In the genomic region with DNA sequence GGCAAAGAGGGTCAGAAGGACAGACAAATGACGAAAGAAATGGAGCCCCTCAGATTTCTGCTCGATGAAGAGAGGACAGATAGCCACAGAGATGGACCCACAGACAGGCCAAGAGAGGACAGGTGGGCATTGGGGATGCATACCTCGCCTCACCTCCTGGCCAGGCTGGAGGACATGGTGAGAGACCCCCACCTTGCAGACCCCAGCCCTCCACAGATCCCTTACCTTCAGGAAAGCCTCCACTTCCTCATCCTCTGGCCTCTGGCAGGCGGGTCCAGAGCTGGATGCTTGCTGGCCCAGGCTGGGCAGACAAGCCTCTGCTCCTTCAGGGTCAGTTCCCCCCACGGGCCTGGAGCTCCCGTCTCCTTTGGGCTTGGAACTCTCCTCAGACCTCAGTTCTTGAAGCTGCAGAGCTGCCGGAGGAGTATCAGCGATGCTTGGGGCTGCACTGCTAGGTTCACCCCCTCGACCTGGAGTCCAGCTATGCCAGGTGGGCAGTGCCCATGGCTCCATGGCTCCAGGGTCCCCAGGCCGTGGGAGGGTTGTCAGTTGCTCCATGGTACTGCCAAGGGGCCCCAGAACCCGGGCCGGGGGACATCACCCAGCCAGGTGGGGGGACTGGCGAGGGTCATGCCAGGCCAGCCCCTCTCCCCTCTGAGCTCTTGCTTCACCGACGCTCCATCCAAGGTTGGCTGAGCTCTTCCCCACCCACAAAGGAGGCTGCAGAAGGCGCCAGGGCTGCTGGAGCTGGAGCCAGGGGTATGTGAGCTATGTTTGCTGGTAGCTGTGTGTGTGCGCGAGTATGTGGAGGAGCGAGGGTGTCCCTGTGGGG, we compare ENCODE assay signal across 8 cellular contexts. TPM values are rescaled to one million over a fixed set of nuclear protein-coding genes. Genes with fewer than 3 reads are reported as not detected.
DNase-seq lines count a peak whose midpoint lies in the region; ATAC-seq and TF ChIP-seq lines count a peak whose summit lies in the region.
"Had no signal": no experiment of that assay in that cellular context is flagged by ENCODE, and none has a peak within 500 bp of the region (broad histone marks: within the 10 kb centered on the region; RNA-seq: fewer than 3 reads in every experiment).

No MANE protein-coding gene starts in this region.

- TF ChIP-seq CTCF in KMS-11 (conservative IDR thresholded peaks at IDR 0.05; ENCODE audit: low read depth, low read length): no peak
- TF ChIP-seq CTCF in neural crest cell (conservative IDR thresholded peaks at IDR 0.05): no peak

- DNase-seq in G401 (ENCODE audit: low spot score): peak; percentile 29
- DNase-seq in activated naive CD4-positive, alpha-beta T cell treated with anti-CD3 and anti-CD28 coated beads, Interleukin-2, amount 50 U/mL, for 72 hours (ENCODE audit: low spot score in 2 of 2): peak in 1 of 2 donors; percentile 84
- DNase-seq in neural crest cell (ENCODE audit: low read depth, low spot score): no peak
- no peak for DNase-seq in mesenchymal stem cell
- DNase-seq in NCI-H1105 treated with DMSO at 0.1 percent for 48 hours (lab: John Stamatoyannopoulos, UW): no peak

- H3K9ac ChIP-seq in KMS-11 (peak overlapping the region; percentile 17; the same call in 1 of the 2 replicates), mesenchymal stem cell (ENCODE audit: low read length) (no peak overlapping the region)

- H2BK12ac ChIP-seq in mesenchymal stem cell (ENCODE audit: low read length in 2 of 2): no peak overlapping the region

- H3K9me3 ChIP-seq in mesenchymal stem cell (ENCODE audit: control insufficient read depth, low read length): no peaks in the 10 kb centered on the region

- H3K27me3 Mint-ChIP-seq in neural crest cell (ENCODE audit: low read depth): no peaks in the 10 kb centered on the region

- peaks cover 40% of the 10 kb centered on the region for H3K4me1 Mint-ChIP-seq in neural crest cell

- 80% methylated on average over 19 of the region's 19 CpGs for WGBS in mesenchymal stem cell

- H3K79me1 ChIP-seq in mesenchymal stem cell (replicated peaks; ENCODE audit: low read length, poor library complexity, severe bottlenecking): no peaks in the 10 kb centered on the region

- H3K4me2 ChIP-seq in KMS-11 (peak overlapping the region; percentile 15), mesenchymal stem cell (ENCODE audit: low read length, poor library complexity, severe bottlenecking) (no peak overlapping the region)

- H3K4me1 ChIP-seq in KMS-11 (ENCODE audit: low read depth, poor library complexity, severe bottlenecking): peaks cover 31% of the 10 kb centered on the region
- peaks cover 20% of the 10 kb centered on the region for H3K4me1 ChIP-seq in mesenchymal stem cell (ENCODE audit: control insufficient read depth, insufficient read depth, low read depth, low read length)

- H4K91ac ChIP-seq in mesenchymal stem cell (ENCODE audit: low read length): no peak overlapping the region

- no peaks in the 10 kb centered on the region for H3K27me3 ChIP-seq in KMS-11 (ENCODE audit: insufficient read depth, low read depth)
- H3K27me3 ChIP-seq in mesenchymal stem cell (ENCODE audit: control insufficient read depth in 1 of 2, insufficient read depth in 1 of 2, low read length in 2 of 2): peaks cover 53 to 72% of the 10 kb centered on the region in 2 experiments

- no peak overlapping the region for H3K4ac ChIP-seq in mesenchymal stem cell (ENCODE audit: low read depth in 1 of 2, low read length in 2 of 2)

- peak overlapping the region; percentile 100 for H3K27ac Mint-ChIP-seq in activated naive CD4-positive, alpha-beta T cell treated with anti-CD3 and anti-CD28 coated beads, Interleukin-2, amount 50 U/mL, for 72 hours
- peak overlapping the region; percentile 58 for H3K27ac Mint-ChIP-seq in neural crest cell (ENCODE audit: unreplicated experiment)

- peak overlapping the region; percentile 64 for H3K4me3 Mint-ChIP-seq in neural crest cell

- peaks cover 7% of the 10 kb centered on the region; the same call in 1 of the 2 replicates for H4K20me1 ChIP-seq in KMS-11 (ENCODE audit: insufficient read depth)

- no peak overlapping the region for H4K8ac ChIP-seq in mesenchymal stem cell (ENCODE audit: low read length)

- ATAC-seq in activated naive CD4-positive, alpha-beta T cell treated with anti-CD3 and anti-CD28 coated beads, Interleukin-2, amount 50 U/mL, for 72 hours: no peak
- no peak for ATAC-seq in GM19328 (IDR thresholded peaks at IDR 0.05; ENCODE audit: unreplicated experiment)

- no peak overlapping the region for H3K18ac ChIP-seq in mesenchymal stem cell (ENCODE audit: low read depth in 1 of 2, low read length in 2 of 2)

- no peak overlapping the region for H2AK5ac ChIP-seq in mesenchymal stem cell (ENCODE audit: low read length, severe bottlenecking)

- H2BK5ac ChIP-seq in mesenchymal stem cell (ENCODE audit: low read depth, low read length, poor library complexity, severe bottlenecking): no peak overlapping the region

- no peak overlapping the region for H3K23ac ChIP-seq in mesenchymal stem cell (ENCODE audit: low read length in 2 of 2)

- peaks cover 25 to 39% of the 10 kb centered on the region in 2 donors for H3K36me3 Mint-ChIP-seq in activated naive CD4-positive, alpha-beta T cell treated with anti-CD3 and anti-CD28 coated beads, Interleukin-2, amount 50 U/mL, for 72 hours
- no peaks in the 10 kb centered on the region for H3K36me3 Mint-ChIP-seq in neural crest cell (ENCODE audit: low read depth)

- H3K27ac ChIP-seq in KMS-11 (peak overlapping the region; percentile 96), mesenchymal stem cell (ENCODE audit: low read length, poor library complexity, severe bottlenecking) (no peak overlapping the region)

- H3K36me3 ChIP-seq in KMS-11 (ENCODE audit: insufficient read depth) (peaks cover 11% of the 10 kb centered on the region; the same call in 1 of the 2 replicates), mesenchymal stem cell (ENCODE audit: control insufficient read depth in 1 of 2, insufficient read depth in 2 of 2, low read depth in 1 of 2, low read length in 2 of 2) (peaks cover 0 to 4% of the 10 kb centered on the region in 2 experiments)

- no peak overlapping the region for H2BK15ac ChIP-seq in mesenchymal stem cell (ENCODE audit: low read depth, poor library complexity, severe bottlenecking)

- H3K14ac ChIP-seq in mesenchymal stem cell (ENCODE audit: low read length in 2 of 2): no peak overlapping the region

- no peak overlapping the region for H2BK120ac ChIP-seq in mesenchymal stem cell (ENCODE audit: low read depth, low read length)

- H3K4me3 ChIP-seq in KMS-11 (IDR thresholded peaks at IDR 0.05; ENCODE audit: insufficient read depth, low read depth, low read length) (no peak overlapping the region), mesenchymal stem cell (ENCODE audit: insufficient read depth in 1 of 2, low read depth in 1 of 2, low read length in 2 of 2) (no peak overlapping the region)

- no peaks in the 10 kb centered on the region for H3K9me3 Mint-ChIP-seq in activated naive CD4-positive, alpha-beta T cell treated with anti-CD3 and anti-CD28 coated beads, Interleukin-2, amount 50 U/mL, for 72 hours
- no peaks in the 10 kb centered on the region for H3K9me3 Mint-ChIP-seq in neural crest cell

- in situ Hi-C loops in G401 (cut with HindIII; ENCODE audit: low sequenced_read_pairs): no loop called here

- peaks cover 29% of the 10 kb centered on the region for H3K79me2 ChIP-seq in KMS-11 (ENCODE audit: insufficient read depth, low read depth)

- H2AFZ ChIP-seq in KMS-11 (ENCODE audit: low read depth) (no peak overlapping the region), mesenchymal stem cell (ENCODE audit: low read depth, low read length) (no peak overlapping the region)

RNA-seq across cellular contexts. Expression of gene TSPOAP1, which starts 1.0 kb away (rescaled TPM):
- not detected in 2 replicates for total RNA-seq in G401 (2014; rRNA removed; shearing (Covaris generic))
- 100 to 1,000 TPM in 1 of 2 donors, 10 to 100 TPM in 1; 19.2 to 123 TPM for total RNA-seq in activated naive CD4-positive, alpha-beta T cell treated with anti-CD3 and anti-CD28 coated beads, Interleukin-2, amount 50 U/mL, for 72 hours
- total RNA-seq in neural crest cell: 27.9 and 30.5 TPM in 2 replicates
- polyA plus RNA-seq in mesenchymal stem cell (2013, experiment 1 of 2): 0.23 TPM
- 0.27 TPM for polyA plus RNA-seq in mesenchymal stem cell (2013, experiment 2 of 2)
- total RNA-seq: NCI-H460 had no signal

RNA-seq across cellular contexts. Expression of gene SUPT4H1, which starts 24.4 kb away (rescaled TPM):
- total RNA-seq in G401 (2014; rRNA removed; shearing (Covaris generic)): 58.7 and 73.6 TPM in 2 replicates
- 100 to 1,000 TPM; 105 to 141 TPM for total RNA-seq in activated naive CD4-positive, alpha-beta T cell treated with anti-CD3 and anti-CD28 coated beads, Interleukin-2, amount 50 U/mL, for 72 hours
- total RNA-seq in neural crest cell: 79.1 and 83.8 TPM in 2 replicates
- 68.0 TPM for polyA plus RNA-seq in mesenchymal stem cell (2013, experiment 1 of 2)
- polyA plus RNA-seq in mesenchymal stem cell (2013, experiment 2 of 2): 70.8 TPM

RNA-seq across cellular contexts. Expression of gene MPO, which starts 46.8 kb away (rescaled TPM):
- total RNA-seq in G401 (2014; rRNA removed; shearing (Covaris generic)): not detected in 2 replicates
- not detected for total RNA-seq in activated naive CD4-positive, alpha-beta T cell treated with anti-CD3 and anti-CD28 coated beads, Interleukin-2, amount 50 U/mL, for 72 hours
- not detected in 2 replicates for total RNA-seq in neural crest cell
- not detected for polyA plus RNA-seq in mesenchymal stem cell (2013, experiment 1 of 2)
- not detected for polyA plus RNA-seq in mesenchymal stem cell (2013, experiment 2 of 2)
- total RNA-seq: NCI-H460 had no signal

Comparison
In these comparisons a context has a peak if more than half of its experiments do, and no peak if none do; other contexts are left out.
1. RNA of gene TSPOAP1, which starts 1.0 kb away (total RNA-seq): 19.2 to 123 TPM in activated naive CD4-positive, alpha-beta T cell treated with anti-CD3 and anti-CD28 coated beads, Interleukin-2, amount 50 U/mL, for 72 hours and 27.9 to 30.5 TPM in neural crest cell; not detected in G401; every median in the first group is over 10 times any median in the second.